19 cellular contexts compared by ENCODE assay signal in the genomic region with DNA sequence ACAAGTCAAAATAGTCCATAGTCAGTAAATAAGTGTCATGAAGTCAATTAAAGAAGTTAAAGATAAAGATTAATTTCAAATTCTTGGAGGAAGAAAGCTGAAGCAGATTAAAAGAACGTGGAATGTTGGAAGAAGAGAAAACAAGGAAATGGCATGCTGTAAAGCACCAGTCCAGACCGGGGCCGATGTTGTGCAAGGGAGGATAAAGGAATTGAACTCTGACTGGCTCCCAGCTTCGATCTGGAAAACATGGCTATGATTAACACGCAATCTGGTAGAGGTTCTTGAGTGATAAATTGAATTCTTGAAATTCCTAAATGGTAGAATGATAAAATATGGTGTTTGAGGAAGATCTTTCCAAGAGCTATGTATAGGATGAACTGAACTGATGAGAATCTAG.
DNase-seq lines count a peak whose midpoint lies in the region; ATAC-seq, FAIRE-seq and TF ChIP-seq lines count a peak whose summit lies in the region.
"Had no signal": no experiment of that assay in that cellular context is flagged by ENCODE, and none has a peak within 500 bp of the region (broad histone marks: within the 10 kb centered on the region; RNA-seq: fewer than 3 reads in every experiment).

No MANE protein-coding gene starts in this region.

- no peak for FAIRE-seq in frontal cortex (lab: Jason Lieb, UNC)
- FAIRE-seq: GM19239, HTR-8/SVneo had no signal

- H3K27me3 Mint-ChIP-seq in neural progenitor cell (ENCODE audit: insufficient read depth, low read depth) (peaks cover 4% of the 10 kb centered on the region), osteocyte (ENCODE audit: unreplicated experiment) (no peaks in the 10 kb centered on the region)
- H3K27me3 Mint-ChIP-seq: activated naive CD4-positive, alpha-beta T cell treated with anti-CD3 and anti-CD28 coated beads, Interleukin-2, amount 10 ng/mL, durations not matched to agents 7 days and 5 days; B cell; natural killer cell treated with Interleukin-12 subunit alpha and Interleukin-12 subunit beta and Interleukin-15 and Interleukin-18, amount 100 ng/mL, for 72 hours had no signal

- no peak overlapping the region for H2BK15ac ChIP-seq in IMR-90 (ENCODE audit: low read depth, low read length)

- H3K56ac ChIP-seq in IMR-90 (ENCODE audit: extremely low read depth, insufficient read depth, low read length): no peak overlapping the region

- H3K79me1 ChIP-seq in IMR-90 (ENCODE audit: low read depth in 1 of 2, low read length in 2 of 2): peaks cover 14 to 37% of the 10 kb centered on the region in 2 experiments; a peak in 3 of 4 replicates

- H3K79me2 ChIP-seq in neural progenitor cell (ENCODE audit: low read depth): no peaks in the 10 kb centered on the region

- intact Hi-C loops in IMR-90 (cut with micrococcal nuclease): no loop called here

- H2BK120ac ChIP-seq in IMR-90 (ENCODE audit: low read depth, low read length): no peak overlapping the region

- dilution Hi-C loops in IMR-90 (cut with HindIII; ENCODE audit: low sequenced_read_pairs, unreplicated experiment): no loop called here

- POLR2A ChIA-PET in IMR-90 (lab: Charles Lee; ENCODE audit: unreplicated experiment): no interaction called here

- H3K18ac ChIP-seq in IMR-90 (ENCODE audit: low read depth, low read length): no peak overlapping the region

- H3K4me2 ChIP-seq in IMR-90 (ENCODE audit: low read depth, low read length) (no peak overlapping the region), neural progenitor cell (peak overlapping the region; percentile 60)

- 63 to 100% methylated on average over 1 to 5 of the region's 5 CpGs for WGBS in IMR-90 (ENCODE audit: extremely low coverage in 2 of 2, insufficient read length in 1 of 2), 2 experiments

- no peaks in the 10 kb centered on the region for H3K9me3 Mint-ChIP-seq in neural progenitor cell
- no peaks in the 10 kb centered on the region for H3K9me3 Mint-ChIP-seq in osteocyte (ENCODE audit: unreplicated experiment)
- H3K9me3 Mint-ChIP-seq: activated naive CD4-positive, alpha-beta T cell treated with anti-CD3 and anti-CD28 coated beads, Interleukin-2, amount 10 ng/mL, durations not matched to agents 7 days and 5 days; natural killer cell treated with Interleukin-12 subunit alpha and Interleukin-12 subunit beta and Interleukin-15 and Interleukin-18, amount 100 ng/mL, for 72 hours had no signal

- H4K5ac ChIP-seq in IMR-90 (ENCODE audit: low read depth, low read length): no peak overlapping the region

- H4K91ac ChIP-seq in IMR-90 (ENCODE audit: insufficient read depth, low read depth, low read length): no peak overlapping the region

- no peaks in the 10 kb centered on the region for H3K9me3 ChIP-seq in IMR-90 (ENCODE audit: control insufficient read depth, insufficient read depth, low read length)
- H3K9me3 ChIP-seq in neural progenitor cell (ENCODE audit: low read depth): no peaks in the 10 kb centered on the region
- H3K9me3 ChIP-seq: breast epithelium, SJCRH30 had no signal

- no peak overlapping the region for H3K4ac ChIP-seq in IMR-90 (ENCODE audit: low read depth, low read length)

- H2AFZ ChIP-seq in IMR-90 (replicated peaks; ENCODE audit: low read length, poor library complexity): no peak overlapping the region
- H2AFZ ChIP-seq in neural progenitor cell (replicated peaks): no peak overlapping the region

- no peak overlapping the region for H2BK5ac ChIP-seq in IMR-90 (ENCODE audit: low read depth, low read length, poor library complexity, severe bottlenecking)

- CTCF ChIA-PET in IMR-90 (lab: Yijun Ruan, JAX): no interaction called here

- H2AK5ac ChIP-seq in IMR-90 (ENCODE audit: low read depth, low read length): no peak overlapping the region

- TF ChIP-seq POLR2A in IMR-90 (IDR thresholded peaks at IDR 0.05; ENCODE audit: low read depth, low read length): no peak

- peaks cover 7% of the 10 kb centered on the region for H3K4me1 Mint-ChIP-seq in neural progenitor cell
- H3K4me1 Mint-ChIP-seq in osteocyte (ENCODE audit: unreplicated experiment): peaks cover 2% of the 10 kb centered on the region
- H3K4me1 Mint-ChIP-seq: activated naive CD4-positive, alpha-beta T cell treated with anti-CD3 and anti-CD28 coated beads, Interleukin-2, amount 10 ng/mL, durations not matched to agents 7 days and 5 days; B cell had no signal

- DNase-seq in AG10803 (ENCODE audit: low read depth) (peak; percentile 92), IMR-90 (peak; percentile 29), fibroblast of mammary gland (ENCODE audit: low read depth) (peak; percentile 72), neural progenitor cell (ENCODE audit: low spot score) (peak; percentile 33), T-helper 9 cell (no peak), osteocyte (ENCODE audit: extremely low spot score, unreplicated experiment) (no peak), AML-193 (lab: John Stamatoyannopoulos, UW) (no peak), frontal cortex (ENCODE audit: low spot score in 2 of 2) (no peak)
- DNase-seq: activated CD4-positive, alpha-beta T cell treated with anti-CD3 and anti-CD28 coated beads for 48 hours; activated naive CD4-positive, alpha-beta T cell treated with anti-CD3 and anti-CD28 coated beads, Interleukin-2, amount 10 ng/mL, durations not matched to agents 7 days and 5 days; NCI-H1694 treated with DMSO at 0.1 percent for 48 hours; NCI-H510A; SJCRH30; T1000 had no signal

- no peak overlapping the region for H2BK20ac ChIP-seq in IMR-90 (ENCODE audit: low read depth, low read length)

- H3K27me3 ChIP-seq in IMR-90 (ENCODE audit: control insufficient read depth, insufficient read depth, low read length) (no peaks in the 10 kb centered on the region), neural progenitor cell (no peaks in the 10 kb centered on the region)
- H3K27me3 ChIP-seq: breast epithelium, SJCRH30 had no signal

- no peak overlapping the region for H3K23ac ChIP-seq in IMR-90 (ENCODE audit: low read depth, low read length)

- H3K9me1 ChIP-seq in IMR-90 (ENCODE audit: insufficient read depth, low read length): no peaks in the 10 kb centered on the region

- H2AK9ac ChIP-seq in IMR-90 (replicated peaks; ENCODE audit: low read depth, low read length, poor library complexity): no peak overlapping the region

- H3F3A ChIP-seq in neural progenitor cell (ENCODE audit: low read depth): peaks cover 33% of the 10 kb centered on the region

- H4K20me1 ChIP-seq in IMR-90 (ENCODE audit: insufficient read depth, low read length) (no peaks in the 10 kb centered on the region), neural progenitor cell (ENCODE audit: low read depth) (peaks cover under 1% of the 10 kb centered on the region)

- in situ Hi-C loops in IMR-90 (cut with MboI; ENCODE audit: low sequenced_read_pairs): no loop called here

- peaks cover 1% of the 10 kb centered on the region for H3K4me1 ChIP-seq in IMR-90 (ENCODE audit: control insufficient read depth, insufficient read depth, low read length)
- peaks cover 57% of the 10 kb centered on the region for H3K4me1 ChIP-seq in neural progenitor cell
- H3K4me1 ChIP-seq: breast epithelium had no signal

- H3K14ac ChIP-seq in IMR-90 (replicated peaks; ENCODE audit: low read depth, low read length): no peak overlapping the region

- H4K8ac ChIP-seq in IMR-90 (ENCODE audit: low read depth in 2 of 2, low read length in 2 of 2): no peak overlapping the region

- H3K4me3 Mint-ChIP-seq in neural progenitor cell: no peak overlapping the region
- no peak overlapping the region for H3K4me3 Mint-ChIP-seq in osteocyte (ENCODE audit: unreplicated experiment)
- H3K4me3 Mint-ChIP-seq: activated naive CD4-positive, alpha-beta T cell treated with anti-CD3 and anti-CD28 coated beads, Interleukin-2, amount 10 ng/mL, durations not matched to agents 7 days and 5 days; B cell; natural killer cell treated with Interleukin-12 subunit alpha and Interleukin-12 subunit beta and Interleukin-15 and Interleukin-18, amount 100 ng/mL, for 72 hours had no signal

- H3K27ac ChIP-seq in IMR-90 (ENCODE audit: insufficient read depth, low read length) (no peak overlapping the region), neural progenitor cell (peak overlapping the region; percentile 85)
- H3K27ac ChIP-seq: SJCRH30 had no signal

- H3K9ac ChIP-seq in IMR-90 (ENCODE audit: low read depth, low read length) (no peak overlapping the region), neural progenitor cell (no peak overlapping the region)

- TF ChIP-seq CTCF in AG10803 (conservative IDR thresholded peaks at IDR 0.05; ENCODE audit: low read length): no peak
- TF ChIP-seq CTCF in IMR-90 (conservative IDR thresholded peaks at IDR 0.05; ENCODE audit: low read depth, low read length): no peak
- no peak for TF ChIP-seq CTCF in fibroblast of mammary gland (conservative IDR thresholded peaks at IDR 0.05; ENCODE audit: control insufficient read depth, insufficient read depth, low read depth, low read length)
- TF ChIP-seq CTCF in neural progenitor cell (IDR thresholded peaks at IDR 0.05): no peak
- TF ChIP-seq CTCF in osteocyte (IDR thresholded peaks at IDR 0.05): no peak

- H3K4me3 ChIP-seq in AG10803 (ENCODE audit: low read length) (no peak overlapping the region), IMR-90 (ENCODE audit: insufficient read depth, low read depth, low read length) (no peak overlapping the region), fibroblast of mammary gland (ENCODE audit: control insufficient read depth, low read depth, low read length) (no peak overlapping the region), neural progenitor cell (no peak overlapping the region)
- H3K4me3 ChIP-seq: breast epithelium, SJCRH30 had no signal

- BruUV-seq in IMR-90 (replicated peaks; lab: Mats Ljungman, UMichigan): no TSS peak

- H3K36me3 Mint-ChIP-seq in neural progenitor cell (no peaks in the 10 kb centered on the region), osteocyte (ENCODE audit: unreplicated experiment) (peaks cover 5% of the 10 kb centered on the region)
- H3K36me3 Mint-ChIP-seq: activated naive CD4-positive, alpha-beta T cell treated with anti-CD3 and anti-CD28 coated beads, Interleukin-2, amount 10 ng/mL, durations not matched to agents 7 days and 5 days; natural killer cell treated with Interleukin-12 subunit alpha and Interleukin-12 subunit beta and Interleukin-15 and Interleukin-18, amount 100 ng/mL, for 72 hours had no signal

- H3K27ac Mint-ChIP-seq in neural progenitor cell (no peak overlapping the region), osteocyte (ENCODE audit: unreplicated experiment) (no peak overlapping the region)
- H3K27ac Mint-ChIP-seq: activated naive CD4-positive, alpha-beta T cell treated with anti-CD3 and anti-CD28 coated beads, Interleukin-2, amount 10 ng/mL, durations not matched to agents 7 days and 5 days; B cell; natural killer cell treated with Interleukin-12 subunit alpha and Interleukin-12 subunit beta and Interleukin-15 and Interleukin-18, amount 100 ng/mL, for 72 hours had no signal

- H3K36me3 ChIP-seq in IMR-90 (ENCODE audit: control insufficient read depth, insufficient read depth, low read length): no peaks in the 10 kb centered on the region
- H3K36me3 ChIP-seq in neural progenitor cell: no peaks in the 10 kb centered on the region
- H3K36me3 ChIP-seq: breast epithelium, SJCRH30 had no signal

- TF ChIP-seq RAD21 in IMR-90 (IDR thresholded peaks at IDR 0.05; ENCODE audit: low read length): no peak

- 0 out of 2 replicates have a peak, but pooled peaks have one; percentile 32 for ATAC-seq in IMR-90 (ENCODE audit: low read depth)
- ATAC-seq: natural killer cell treated with Interleukin-12 subunit alpha and Interleukin-12 subunit beta and Interleukin-15 and Interleukin-18, amount 100 ng/mL, for 72 hours had no signal

Comparison
In these comparisons a context has a peak if more than half of its experiments do, and no peak if none do; other contexts are left out.
1. DNase-seq: peak in AG10803 (single experiment), IMR-90 (single experiment), fibroblast of mammary gland (single experiment) and neural progenitor cell (single experiment); none in T-helper 9 cell (single experiment), osteocyte (single experiment), AML-193 (0 of 2) and frontal cortex (0 of 2).